1 cellular context compared by ENCODE assay signal in genomic region chr9:79616013-79616412, GRCh38.
TF ChIP-seq lines count a peak whose summit lies in the region.

No MANE protein-coding gene starts in this region.

TF ChIP-seq in IMR-90, 13 proteins besides CTCF, POLR2A, EP300 and RAD21:
- TF ChIP-seq SMC3 (IDR thresholded peaks at IDR 0.05; ENCODE audit: low read depth, low read length): no peak
- TF ChIP-seq NFE2L2 (IDR thresholded peaks at IDR 0.05; ENCODE audit: low read depth, low read length): no peak
- TF ChIP-seq MXI1 (IDR thresholded peaks at IDR 0.05; ENCODE audit: borderline replicate concordance, low read depth, low read length): no peak
- TF ChIP-seq ELK1 (IDR thresholded peaks at IDR 0.05; ENCODE audit: borderline replicate concordance, low read depth, low read length): no peak
- TF ChIP-seq RFX5 (IDR thresholded peaks at IDR 0.05; ENCODE audit: low read depth, low read length): no peak
